21 cellular contexts compared by ENCODE assay signal in the genomic region with DNA sequence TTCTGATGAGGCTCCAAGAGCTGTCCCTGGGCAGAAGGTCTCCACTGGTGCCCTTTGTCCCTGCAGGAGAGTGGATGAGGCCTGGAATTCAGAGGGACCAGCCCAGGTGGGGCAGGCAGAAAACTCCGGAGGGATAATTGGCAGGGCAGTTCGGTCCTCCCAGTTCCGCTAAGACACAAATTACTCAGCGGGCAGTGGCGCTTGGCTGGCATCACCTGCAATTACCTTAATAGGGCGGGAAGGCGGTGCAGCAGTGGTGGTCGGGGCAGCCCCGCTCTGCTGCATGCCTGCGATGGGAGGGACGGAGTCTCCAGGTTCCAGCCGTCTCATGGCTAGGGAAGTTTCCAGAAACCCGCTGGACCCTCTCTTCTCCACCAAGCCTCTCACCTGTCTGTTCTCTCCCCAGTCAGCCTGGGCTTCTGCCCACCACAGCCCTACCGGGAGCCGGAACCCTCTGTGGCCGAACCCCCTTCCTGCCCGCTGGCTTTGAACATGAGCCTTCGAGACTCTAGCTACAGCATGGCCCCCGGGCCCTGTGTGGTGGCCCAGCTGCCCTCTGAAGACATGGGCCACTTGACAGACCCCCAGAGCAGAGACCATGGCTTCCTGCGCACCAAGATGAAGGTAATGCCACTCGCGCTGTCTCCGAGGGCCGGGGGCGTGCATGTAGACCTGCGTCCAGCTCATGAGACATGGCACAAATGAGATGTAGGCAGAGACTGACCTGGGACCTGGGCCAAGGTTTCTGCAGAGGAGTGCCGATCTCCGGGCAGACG. TPM values are rescaled to one million over a fixed set of nuclear protein-coding genes. Genes with fewer than 3 reads are reported as not detected.
A peak's percentile ranks its signal among the peaks of the same experiment; 100 is the strongest.
DNase-seq lines count a peak whose midpoint lies in the region; ATAC-seq, FAIRE-seq and TF ChIP-seq lines count a peak whose summit lies in the region.
"Had no signal": no experiment of that assay in that cellular context is flagged by ENCODE, and none has a peak within 500 bp of the region (broad histone marks: within the 10 kb centered on the region; RNA-seq: fewer than 3 reads in every experiment).

No MANE protein-coding gene starts in this region.

- FAIRE-seq in kidney (lab: Jason Lieb, UNC): no peak
- FAIRE-seq: islet of Langerhans had no signal

- peak overlapping the region in 1 of 2 donors; percentile 47 for H3K9ac ChIP-seq in kidney (ENCODE audit: low read length in 2 of 2)

- H3K4me3 ChIP-seq in kidney (ENCODE audit: low read length in 2 of 2): no peak overlapping the region
- H3K4me3 ChIP-seq: cardiac muscle cell, lower lobe of right lung had no signal

- no peaks in the 10 kb centered on the region for H3K9me3 Mint-ChIP-seq in effector memory CD8-positive, alpha-beta T cell
- H3K9me3 Mint-ChIP-seq: activated CD8-positive, alpha-beta T cell treated with anti-CD3 and anti-CD28 coated beads for 36 hours; neural crest cell had no signal

- H3K27ac Mint-ChIP-seq in effector memory CD8-positive, alpha-beta T cell: no peak overlapping the region
- H3K27ac Mint-ChIP-seq: activated CD8-positive, alpha-beta T cell treated with anti-CD3 and anti-CD28 coated beads for 36 hours; progenitor cell of endocrine pancreas had no signal

- H3K9me3 ChIP-seq in kidney (ENCODE audit: control insufficient read depth in 1 of 2, low read length in 2 of 2): no peaks in the 10 kb centered on the region
- H3K9me3 ChIP-seq: lower lobe of right lung had no signal

- H3K4me1 Mint-ChIP-seq in effector memory CD8-positive, alpha-beta T cell (ENCODE audit: low read depth in 2 of 2): peaks cover 0 to 21% of the 10 kb centered on the region in 2 donors

- peaks cover 23 to 59% of the 10 kb centered on the region in 2 donors for H3K27me3 Mint-ChIP-seq in effector memory CD8-positive, alpha-beta T cell

- H3K27ac ChIP-seq in C4-2B (peak overlapping the region; percentile 37), VCaP (peak overlapping the region; percentile 90), kidney (ENCODE audit: low read depth in 2 of 2, low read length in 2 of 2) (peak overlapping the region; percentile 69 to 80)
- H3K27ac ChIP-seq: cardiac muscle cell, foreskin keratinocyte, lower lobe of right lung had no signal

- peaks cover 6 to 27% of the 10 kb centered on the region in 2 donors for H3K36me3 ChIP-seq in kidney (ENCODE audit: control insufficient read depth in 1 of 2, insufficient read depth in 2 of 2, low read length in 2 of 2)
- H3K36me3 ChIP-seq: cardiac muscle cell, lower lobe of right lung had no signal

- peaks cover 3% of the 10 kb centered on the region for H3K36me3 Mint-ChIP-seq in effector memory CD8-positive, alpha-beta T cell (ENCODE audit: insufficient read depth)

- intact Hi-C loops in kidney (cut with DNase I): no loop called here

- H3K4me3 Mint-ChIP-seq in effector memory CD8-positive, alpha-beta T cell: no peak overlapping the region
- H3K4me3 Mint-ChIP-seq: activated CD8-positive, alpha-beta T cell treated with anti-CD3 and anti-CD28 coated beads for 36 hours; CD14-positive monocyte; neural crest cell had no signal

- no peak for ATAC-seq in GM21515 (IDR thresholded peaks at IDR 0.05; ENCODE audit: unreplicated experiment)
- no peak for ATAC-seq in effector memory CD8-positive, alpha-beta T cell (replicated peaks)
- ATAC-seq: activated CD8-positive, alpha-beta T cell treated with anti-CD3 and anti-CD28 coated beads for 36 hours had no signal

- no peak for TF ChIP-seq CTCF in C4-2B (conservative IDR thresholded peaks at IDR 0.05)
- TF ChIP-seq CTCF in VCaP (conservative IDR thresholded peaks at IDR 0.05): no peak
- TF ChIP-seq CTCF in kidney (IDR thresholded peaks at IDR 0.05; ENCODE audit: borderline replicate concordance, extremely low read depth, insufficient read depth): no peak
- no peak for TF ChIP-seq CTCF in GM20000 (IDR thresholded peaks at IDR 0.05; ENCODE audit: extremely low read depth, missing control alignments)

- H3K4me1 ChIP-seq in kidney (ENCODE audit: control insufficient read depth in 1 of 2, insufficient read depth in 1 of 2, low read depth in 1 of 2, low read length in 2 of 2): peaks cover 15 to 60% of the 10 kb centered on the region in 2 donors
- H3K4me1 ChIP-seq: foreskin keratinocyte had no signal

- TF ChIP-seq EP300 in Ishikawa (IDR thresholded peaks at IDR 0.05; ENCODE audit: borderline replicate concordance): 0 out of 2 replicates have a peak, but pooled peaks have one; percentile 7

- no peak for TF ChIP-seq RAD21 in Ishikawa (IDR thresholded peaks at IDR 0.05; ENCODE audit: low read depth)

- DNase-seq in kidney (peak; percentile 76), GM20000 (ENCODE audit: low spot score) (no peak)
- no peak for DNase-seq in effector memory CD8-positive, alpha-beta T cell
- DNase-seq: activated CD4-positive, CD25-positive, alpha-beta regulatory T cell treated with anti-CD3 and anti-CD28 coated beads, Interleukin-2, amount 50 U/mL, for 72 hours; activated CD8-positive, alpha-beta T cell treated with anti-CD3 and anti-CD28 coated beads for 36 hours; activated T-cell treated with anti-CD3 and anti-CD28 coated beads for 4 hours; KBM-7; NCI-H82; OCI-M1 had no signal

TF ChIP-seq in Ishikawa, 13 proteins besides CTCF, POLR2A, EP300 and RAD21:
- TF ChIP-seq YY1 (IDR thresholded peaks at IDR 0.05; ENCODE audit: low read depth) (no peak), FOXM1 (IDR thresholded peaks at IDR 0.05; ENCODE audit: borderline replicate concordance, low read depth) (no peak), TAF1 (IDR thresholded peaks at IDR 0.05; ENCODE audit: low read depth) (no peak), CEBPB (IDR thresholded peaks at IDR 0.05) (no peak), NFIC (IDR thresholded peaks at IDR 0.05) (peak; percentile 38; the same call in 1 of the 2 replicates), EGR1 (IDR thresholded peaks at IDR 0.05) (no peak), TCF12 (IDR thresholded peaks at IDR 0.05; ENCODE audit: low read depth) (0 out of 2 replicates have a peak, but pooled peaks have one; percentile 43), CREB1 (IDR thresholded peaks at IDR 0.05; ENCODE audit: low read depth) (no peak), ZBTB7A (IDR thresholded peaks at IDR 0.05; ENCODE audit: low read depth) (0 out of 2 replicates have a peak, but pooled peaks have one; percentile 22), TEAD4 (IDR thresholded peaks at IDR 0.05) (peak; percentile 48; the same call in 1 of the 2 replicates)
- TF ChIP-seq, protein P1, sequence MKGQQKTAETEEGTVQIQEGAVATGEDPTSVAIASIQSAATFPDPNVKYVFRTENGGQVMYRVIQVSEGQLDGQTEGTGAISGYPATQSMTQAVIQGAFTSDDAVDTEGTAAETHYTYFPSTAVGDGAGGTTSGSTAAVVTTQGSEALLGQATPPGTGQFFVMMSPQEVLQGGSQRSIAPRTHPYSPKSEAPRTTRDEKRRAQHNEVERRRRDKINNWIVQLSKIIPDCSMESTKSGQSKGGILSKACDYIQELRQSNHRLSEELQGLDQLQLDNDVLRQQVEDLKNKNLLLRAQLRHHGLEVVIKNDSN (IDR thresholded peaks at IDR 0.05): no peak
- TF ChIP-seq, protein P2, sequence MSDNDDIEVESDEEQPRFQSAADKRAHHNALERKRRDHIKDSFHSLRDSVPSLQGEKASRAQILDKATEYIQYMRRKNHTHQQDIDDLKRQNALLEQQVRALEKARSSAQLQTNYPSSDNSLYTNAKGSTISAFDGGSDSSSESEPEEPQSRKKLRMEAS (IDR thresholded peaks at IDR 0.05): no peak
- TF ChIP-seq, protein P3, sequence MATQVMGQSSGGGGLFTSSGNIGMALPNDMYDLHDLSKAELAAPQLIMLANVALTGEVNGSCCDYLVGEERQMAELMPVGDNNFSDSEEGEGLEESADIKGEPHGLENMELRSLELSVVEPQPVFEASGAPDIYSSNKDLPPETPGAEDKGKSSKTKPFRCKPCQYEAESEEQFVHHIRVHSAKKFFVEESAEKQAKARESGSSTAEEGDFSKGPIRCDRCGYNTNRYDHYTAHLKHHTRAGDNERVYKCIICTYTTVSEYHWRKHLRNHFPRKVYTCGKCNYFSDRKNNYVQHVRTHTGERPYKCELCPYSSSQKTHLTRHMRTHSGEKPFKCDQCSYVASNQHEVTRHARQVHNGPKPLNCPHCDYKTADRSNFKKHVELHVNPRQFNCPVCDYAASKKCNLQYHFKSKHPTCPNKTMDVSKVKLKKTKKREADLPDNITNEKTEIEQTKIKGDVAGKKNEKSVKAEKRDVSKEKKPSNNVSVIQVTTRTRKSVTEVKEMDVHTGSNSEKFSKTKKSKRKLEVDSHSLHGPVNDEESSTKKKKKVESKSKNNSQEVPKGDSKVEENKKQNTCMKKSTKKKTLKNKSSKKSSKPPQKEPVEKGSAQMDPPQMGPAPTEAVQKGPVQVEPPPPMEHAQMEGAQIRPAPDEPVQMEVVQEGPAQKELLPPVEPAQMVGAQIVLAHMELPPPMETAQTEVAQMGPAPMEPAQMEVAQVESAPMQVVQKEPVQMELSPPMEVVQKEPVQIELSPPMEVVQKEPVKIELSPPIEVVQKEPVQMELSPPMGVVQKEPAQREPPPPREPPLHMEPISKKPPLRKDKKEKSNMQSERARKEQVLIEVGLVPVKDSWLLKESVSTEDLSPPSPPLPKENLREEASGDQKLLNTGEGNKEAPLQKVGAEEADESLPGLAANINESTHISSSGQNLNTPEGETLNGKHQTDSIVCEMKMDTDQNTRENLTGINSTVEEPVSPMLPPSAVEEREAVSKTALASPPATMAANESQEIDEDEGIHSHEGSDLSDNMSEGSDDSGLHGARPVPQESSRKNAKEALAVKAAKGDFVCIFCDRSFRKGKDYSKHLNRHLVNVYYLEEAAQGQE (IDR thresholded peaks at IDR 0.05; ENCODE audit: low read depth): no peak

RNA-seq across cellular contexts. Expression of a gene that starts 7.0 kb away (rescaled TPM):
- total RNA-seq in kidney: 6.6 TPM
- polyA plus RNA-seq in kidney (ENCODE audit: insufficient read depth, low read depth, low replicate concordance): 6.7 TPM
- total RNA-seq: neural crest cell had no signal
- polyA plus RNA-seq: AG04450, CD14-positive monocyte had no signal

RNA-seq across cellular contexts. Expression of a gene that starts 13.0 kb away (rescaled TPM):
- 18.3 TPM for total RNA-seq in kidney
- polyA plus RNA-seq in kidney (ENCODE audit: insufficient read depth, low read depth, low replicate concordance): 6.3 TPM

RNA-seq across cellular contexts. Expression of a gene that starts 40.0 kb away (rescaled TPM):
- total RNA-seq in kidney: 1.0 TPM
- polyA plus RNA-seq in kidney (ENCODE audit: insufficient read depth, low read depth, low replicate concordance): 0.43 TPM

Comparison
In these comparisons a context has a peak if more than half of its experiments do, and no peak if none do; other contexts are left out.
1. H3K27ac ChIP-seq: peak in every context shown above with its lines; median percentile 90 in VCaP; 74 in kidney; 37 in C4-2B.